In genomic region chr2:238573065-238573778, GRCh38 we compare ENCODE assay signal across 1 cellular context.
TF ChIP-seq lines count a peak whose summit lies in the region.

No MANE protein-coding gene starts in this region.

TF ChIP-seq in GM12878, 131 proteins besides CTCF, POLR2A, EP300 and RAD21 (continued from another document):
- TF ChIP-seq ZBTB11 (CRISPR knock-in tag; IDR thresholded peaks at IDR 0.05) (no peak), POLR2AphosphoS2 (IDR thresholded peaks at IDR 0.05; ENCODE audit: low read depth, low read length) (no peak), BCLAF1 (IDR thresholded peaks at IDR 0.05) (no peak), ZSCAN29 (IDR thresholded peaks at IDR 0.05) (no peak), TCF7 (IDR thresholded peaks at IDR 0.05; ENCODE audit: borderline replicate concordance) (no peak), FOXM1 (IDR thresholded peaks at IDR 0.05; ENCODE audit: low read depth, low read length) (no peak), RUNX3 (IDR thresholded peaks at IDR 0.05; ENCODE audit: low read length) (no peak), JUNB (IDR thresholded peaks at IDR 0.05) (no peak), POU2F2 (IDR thresholded peaks at IDR 0.05; ENCODE audit: borderline replicate concordance, low read depth, low read length) (no peak)
